Comparison of ENCODE assay signal across 8 cellular contexts in the genomic region with DNA sequence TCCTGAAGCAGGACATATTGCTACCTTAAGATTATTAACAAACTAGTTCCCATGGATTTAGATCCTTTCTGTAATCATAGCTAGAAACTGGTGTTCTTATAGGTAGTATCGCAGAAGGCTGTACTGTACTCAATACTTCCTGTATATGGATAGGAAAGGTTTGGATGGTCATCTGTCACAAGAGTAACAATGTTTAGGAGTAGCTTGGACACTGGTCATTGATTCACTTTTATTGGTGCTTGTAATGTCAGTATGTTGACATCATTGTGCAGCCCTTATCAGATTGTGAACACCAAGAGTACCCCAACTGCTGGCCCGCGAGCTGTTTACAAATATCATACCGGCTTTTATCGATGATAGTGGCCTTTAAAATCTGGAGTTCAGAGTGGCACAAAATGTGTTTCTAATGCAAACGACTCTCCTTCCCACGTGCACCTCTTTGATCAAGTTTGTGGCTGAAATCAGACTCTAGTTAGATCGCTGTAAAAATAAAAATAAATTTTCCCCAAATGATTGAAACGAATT. TPM values are rescaled to one million over a fixed set of nuclear protein-coding genes. Genes with fewer than 3 reads are reported as not detected.
DNase-seq lines count a peak whose midpoint lies in the region; ATAC-seq and TF ChIP-seq lines count a peak whose summit lies in the region.

No MANE protein-coding gene starts in this region.

- TF ChIP-seq CTCF in kidney epithelial cell (IDR thresholded peaks at IDR 0.05; ENCODE audit: insufficient read depth, low read length, poor library complexity, severe bottlenecking), result no peak

- DNase-seq in activated CD4-positive, alpha-beta T cell treated with anti-CD3 and anti-CD28 coated beads, Interleukin-2, amount 10 ng/mL, durations not matched to agents 24 days and 14 days, result peak; percentile 58
- DNase-seq in activated CD4-positive, alpha-beta T cell treated with anti-CD3 and anti-CD28 coated beads for 48 hours, result no peak
- no peak for DNase-seq in activated naive CD8-positive, alpha-beta T cell treated with anti-CD3 and anti-CD28 coated beads, Interleukin-2, amount 10 ng/mL, durations not matched to agents 7 days and 5 days
- DNase-seq in kidney epithelial cell (ENCODE audit: low read depth) (no peak), NCI-H2171 treated with DMSO at 0.1 percent for 48 hours (lab: John Stamatoyannopoulos, UW) (no peak), GM19238 (ENCODE audit: insufficient read length, low spot score) (no peak)
- DNase-seq in activated CD4-positive, CD25-positive, alpha-beta regulatory T cell (lab: John Stamatoyannopoulos, UW), result no peak

- POLR2A ChIA-PET in activated naive CD8-positive, alpha-beta T cell treated with anti-CD3 and anti-CD28 coated beads, Interleukin-2, amount 10 ng/mL, durations not matched to agents 7 days and 5 days (lab: Charles Lee), result interaction anchor here (0.6 to 1.2 kb wide), 3 partner anchors 67 to 229 kb away, joined by 4 read pairs; no protein-coding TSS in a partner anchor

- no peaks in the 10 kb centered on the region for H3K9me3 ChIP-seq in thymus (ENCODE audit: control insufficient read depth)

- peak overlapping the region; percentile 77 for H3K4me3 ChIP-seq in kidney epithelial cell (ENCODE audit: low read depth, low read length)
- H3K4me3 ChIP-seq in thymus (ENCODE audit: low read length), result peak overlapping the region; percentile 76

- peak overlapping the region; percentile 83 for H3K27ac Mint-ChIP-seq in activated CD4-positive, alpha-beta T cell treated with anti-CD3 and anti-CD28 coated beads, Interleukin-2, amount 10 ng/mL, durations not matched to agents 24 days and 14 days
- peak overlapping the region; percentile 89 for H3K27ac Mint-ChIP-seq in activated naive CD8-positive, alpha-beta T cell treated with anti-CD3 and anti-CD28 coated beads, Interleukin-2, amount 10 ng/mL, durations not matched to agents 7 days and 5 days

- H3K4me1 ChIP-seq in thymus (ENCODE audit: control insufficient read depth, insufficient read depth, low read length), result peaks cover 6% of the 10 kb centered on the region

- H3K36me3 Mint-ChIP-seq in activated CD4-positive, alpha-beta T cell treated with anti-CD3 and anti-CD28 coated beads, Interleukin-2, amount 10 ng/mL, durations not matched to agents 24 days and 14 days (ENCODE audit: low read depth), result peaks cover 3% of the 10 kb centered on the region
- no peaks in the 10 kb centered on the region for H3K36me3 Mint-ChIP-seq in activated naive CD8-positive, alpha-beta T cell treated with anti-CD3 and anti-CD28 coated beads, Interleukin-2, amount 10 ng/mL, durations not matched to agents 7 days and 5 days

- peaks cover 23% of the 10 kb centered on the region for H3K4me1 Mint-ChIP-seq in activated CD4-positive, alpha-beta T cell treated with anti-CD3 and anti-CD28 coated beads, Interleukin-2, amount 10 ng/mL, durations not matched to agents 24 days and 14 days
- H3K4me1 Mint-ChIP-seq in activated naive CD8-positive, alpha-beta T cell treated with anti-CD3 and anti-CD28 coated beads, Interleukin-2, amount 10 ng/mL, durations not matched to agents 7 days and 5 days, result peaks cover 23% of the 10 kb centered on the region

- WGBS in thymus, result 43% methylated on average over 9 of the region's 9 CpGs

- H3K27ac ChIP-seq in thymus (ENCODE audit: low read depth), result no peak overlapping the region

- H3K36me3 ChIP-seq in kidney epithelial cell (ENCODE audit: control insufficient read depth, insufficient read depth, low read length) (no peaks in the 10 kb centered on the region), thymus (ENCODE audit: control insufficient read depth, insufficient read depth) (no peaks in the 10 kb centered on the region)

- no peak for ATAC-seq in activated naive CD8-positive, alpha-beta T cell treated with anti-CD3 and anti-CD28 coated beads, Interleukin-2, amount 10 ng/mL, durations not matched to agents 7 days and 5 days (ENCODE audit: low read depth)

- H3K27me3 Mint-ChIP-seq in activated CD4-positive, alpha-beta T cell treated with anti-CD3 and anti-CD28 coated beads, Interleukin-2, amount 10 ng/mL, durations not matched to agents 24 days and 14 days, result no peaks in the 10 kb centered on the region
- H3K27me3 Mint-ChIP-seq in activated naive CD8-positive, alpha-beta T cell treated with anti-CD3 and anti-CD28 coated beads, Interleukin-2, amount 10 ng/mL, durations not matched to agents 7 days and 5 days, result peaks cover 4% of the 10 kb centered on the region

- H3K27me3 ChIP-seq in kidney epithelial cell (ENCODE audit: control insufficient read depth, insufficient read depth, low read length) (no peaks in the 10 kb centered on the region), thymus (ENCODE audit: control insufficient read depth, insufficient read depth) (no peaks in the 10 kb centered on the region)

- intact Hi-C loops in activated CD4-positive, alpha-beta T cell treated with anti-CD3 and anti-CD28 coated beads, Interleukin-2, amount 10 ng/mL, durations not matched to agents 24 days and 14 days (cut with micrococcal nuclease), result loop anchor here (1.0 kb wide), 2 partner anchors 32 to 67 kb away; no protein-coding TSS in a partner anchor

- H3K4me3 Mint-ChIP-seq in activated CD4-positive, alpha-beta T cell treated with anti-CD3 and anti-CD28 coated beads, Interleukin-2, amount 10 ng/mL, durations not matched to agents 24 days and 14 days, result peak overlapping the region; percentile 85
- H3K4me3 Mint-ChIP-seq in activated naive CD8-positive, alpha-beta T cell treated with anti-CD3 and anti-CD28 coated beads, Interleukin-2, amount 10 ng/mL, durations not matched to agents 7 days and 5 days, result peak overlapping the region; percentile 88

- no peaks in the 10 kb centered on the region for H3K9me3 Mint-ChIP-seq in activated CD4-positive, alpha-beta T cell treated with anti-CD3 and anti-CD28 coated beads, Interleukin-2, amount 10 ng/mL, durations not matched to agents 24 days and 14 days
- H3K9me3 Mint-ChIP-seq in activated naive CD8-positive, alpha-beta T cell treated with anti-CD3 and anti-CD28 coated beads, Interleukin-2, amount 10 ng/mL, durations not matched to agents 7 days and 5 days, result no peaks in the 10 kb centered on the region

RNA-seq across cellular contexts. Expression of gene CDK8, which starts 0.6 kb away (rescaled TPM):
- 18.6 and 20.0 TPM in 2 replicates for total RNA-seq in activated CD4-positive, alpha-beta T cell treated with anti-CD3 and anti-CD28 coated beads, Interleukin-2, amount 10 ng/mL, durations not matched to agents 24 days and 14 days
- total RNA-seq in activated naive CD8-positive, alpha-beta T cell treated with anti-CD3 and anti-CD28 coated beads, Interleukin-2, amount 10 ng/mL, durations not matched to agents 7 days and 5 days, result 10 to 100 TPM; 13.7 to 15.1 TPM
- 23.2 and 26.5 TPM in 2 replicates for total RNA-seq in kidney epithelial cell
- polyA plus RNA-seq in thymus, result 23.8 TPM

RNA-seq across cellular contexts. Expression of gene RNF6, which starts 31.2 kb away (rescaled TPM):
- 45.8 and 53.4 TPM in 2 replicates for total RNA-seq in activated CD4-positive, alpha-beta T cell treated with anti-CD3 and anti-CD28 coated beads, Interleukin-2, amount 10 ng/mL, durations not matched to agents 24 days and 14 days
- 10 to 100 TPM; 40.4 to 43.3 TPM for total RNA-seq in activated naive CD8-positive, alpha-beta T cell treated with anti-CD3 and anti-CD28 coated beads, Interleukin-2, amount 10 ng/mL, durations not matched to agents 7 days and 5 days
- 35.7 and 39.8 TPM in 2 replicates for total RNA-seq in kidney epithelial cell
- 29.9 TPM for polyA plus RNA-seq in thymus
